In the genomic region with DNA sequence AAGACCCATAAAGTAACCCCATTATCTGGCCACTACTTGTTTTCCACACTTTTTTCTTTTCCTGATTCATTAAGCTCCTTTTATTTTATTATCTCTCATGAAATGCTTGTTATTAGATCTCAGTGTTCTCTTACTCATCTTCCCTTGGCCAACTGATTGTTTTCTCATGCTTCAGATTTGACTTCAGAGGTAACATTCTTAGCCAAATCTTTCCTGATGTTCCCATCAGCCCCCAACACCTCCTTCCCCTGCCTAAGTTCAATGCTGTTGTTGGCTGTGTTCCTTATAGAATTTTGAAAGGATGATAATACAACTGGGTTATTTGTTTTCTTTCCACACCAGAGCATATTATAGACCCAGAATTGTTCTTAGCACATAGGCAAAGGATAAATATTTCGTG, we compare ENCODE assay signal across 18 cellular contexts.
"Had no signal": no experiment of that assay in that cellular context is flagged by ENCODE, and none has a peak within 500 bp of the region (broad histone marks: within the 10 kb centered on the region; RNA-seq: fewer than 3 reads in every experiment).

No MANE protein-coding gene starts in this region.

- H3K27me3 ChIP-seq: colonic mucosa, esophagus squamous epithelium, gastrocnemius medialis, heart right ventricle, ovary, suprapubic skin, thyroid gland had no signal

- H3K9me3 Mint-ChIP-seq: type B pancreatic cell had no signal

- H3K27me3 Mint-ChIP-seq: type B pancreatic cell had no signal

- H3K4me1 Mint-ChIP-seq: naive thymus-derived CD4-positive, alpha-beta T cell had no signal

- H3K36me3 Mint-ChIP-seq: naive thymus-derived CD4-positive, alpha-beta T cell; type B pancreatic cell had no signal

- H3K27ac ChIP-seq: colonic mucosa, esophagus squamous epithelium, gastrocnemius medialis, heart right ventricle, ovary, skin epidermis, suprapubic skin, thyroid gland had no signal

- DNase-seq: cerebellar nuclear complex; colonic mucosa; dermis blood vessel endothelial cell; esophagus squamous epithelium; gastrocnemius medialis; heart right ventricle; hypothalamus; islet precursor cell; mammary epithelial cell; naive thymus-derived CD4-positive, alpha-beta T cell; ovary; right cardiac atrium; stimulated activated CD4-positive, alpha-beta T cell treated with anti-CD3 and anti-CD28 coated beads, Interleukin-2, amount 100 ng/mL, for 48 hours; stimulated activated naive CD4-positive, alpha-beta T cell treated with Interleukin-2 at 50 U/mL for 16 hours; thyroid gland had no signal

- H3K9me3 ChIP-seq: colonic mucosa, esophagus squamous epithelium, gastrocnemius medialis, ovary, suprapubic skin, thyroid gland had no signal

- H3K4me3 Mint-ChIP-seq: naive thymus-derived CD4-positive, alpha-beta T cell; type B pancreatic cell had no signal

- H3K36me3 ChIP-seq: colonic mucosa, esophagus squamous epithelium, gastrocnemius medialis, heart right ventricle, ovary, suprapubic skin, thyroid gland had no signal

- H3K4me1 ChIP-seq: colonic mucosa, gastrocnemius medialis, heart right ventricle, suprapubic skin, thyroid gland had no signal

- H3K27ac Mint-ChIP-seq: naive thymus-derived CD4-positive, alpha-beta T cell; type B pancreatic cell had no signal

- H3K4me3 ChIP-seq: colonic mucosa, esophagus squamous epithelium, gastrocnemius medialis, heart right ventricle, ovary, skin epidermis, suprapubic skin, thyroid gland had no signal
